1 cellular context compared by ENCODE assay signal in the genomic region with DNA sequence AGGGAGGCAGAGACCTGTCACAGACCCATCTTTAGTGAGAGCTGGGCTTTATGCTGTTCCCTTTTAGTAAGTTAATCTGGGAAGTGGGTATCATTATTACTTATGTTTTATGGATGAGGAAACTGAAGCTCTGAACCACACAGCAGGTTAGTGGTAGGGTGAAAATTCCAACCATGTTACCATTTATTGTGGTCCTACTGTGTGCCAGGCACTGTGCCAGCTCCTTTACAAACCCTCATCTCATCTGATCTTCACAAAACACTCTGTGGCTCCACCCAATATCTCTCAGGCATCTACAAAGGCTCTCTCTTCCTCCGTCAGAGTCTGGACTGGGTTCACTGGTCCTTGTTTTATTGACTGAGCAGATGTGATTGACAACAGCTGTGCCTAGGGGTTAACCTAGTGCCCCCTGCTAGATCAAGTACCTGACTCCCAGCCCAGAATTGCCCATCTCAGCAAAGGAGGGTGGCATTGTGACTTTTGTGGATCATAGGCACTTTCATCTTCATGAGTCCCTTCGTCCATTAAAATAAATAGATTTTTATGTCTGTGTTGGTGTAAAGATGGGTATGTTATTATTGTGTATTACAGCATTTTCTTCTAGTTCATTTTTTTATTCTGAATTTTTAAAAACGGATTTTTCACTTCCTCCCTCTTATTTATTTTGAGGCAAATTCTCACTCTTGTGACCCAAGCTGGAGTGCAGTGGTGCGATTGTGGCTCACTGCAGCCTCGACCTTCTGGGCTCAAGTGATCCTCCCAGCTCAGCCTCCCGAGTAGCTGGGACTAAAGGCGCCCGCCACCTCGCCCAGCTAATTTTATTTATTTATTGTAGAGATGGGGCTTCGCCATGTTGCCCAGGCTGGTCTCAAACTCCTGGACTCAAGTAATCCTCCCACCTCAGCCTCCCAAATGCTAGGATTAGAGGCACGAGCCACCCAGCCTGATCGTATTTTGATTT.
TF ChIP-seq lines count a peak whose summit lies in the region.

No MANE protein-coding gene starts in this region.

TF ChIP-seq in GM23338, 12 proteins besides CTCF, POLR2A, EP300 and RAD21:
- TF ChIP-seq, protein P1, sequence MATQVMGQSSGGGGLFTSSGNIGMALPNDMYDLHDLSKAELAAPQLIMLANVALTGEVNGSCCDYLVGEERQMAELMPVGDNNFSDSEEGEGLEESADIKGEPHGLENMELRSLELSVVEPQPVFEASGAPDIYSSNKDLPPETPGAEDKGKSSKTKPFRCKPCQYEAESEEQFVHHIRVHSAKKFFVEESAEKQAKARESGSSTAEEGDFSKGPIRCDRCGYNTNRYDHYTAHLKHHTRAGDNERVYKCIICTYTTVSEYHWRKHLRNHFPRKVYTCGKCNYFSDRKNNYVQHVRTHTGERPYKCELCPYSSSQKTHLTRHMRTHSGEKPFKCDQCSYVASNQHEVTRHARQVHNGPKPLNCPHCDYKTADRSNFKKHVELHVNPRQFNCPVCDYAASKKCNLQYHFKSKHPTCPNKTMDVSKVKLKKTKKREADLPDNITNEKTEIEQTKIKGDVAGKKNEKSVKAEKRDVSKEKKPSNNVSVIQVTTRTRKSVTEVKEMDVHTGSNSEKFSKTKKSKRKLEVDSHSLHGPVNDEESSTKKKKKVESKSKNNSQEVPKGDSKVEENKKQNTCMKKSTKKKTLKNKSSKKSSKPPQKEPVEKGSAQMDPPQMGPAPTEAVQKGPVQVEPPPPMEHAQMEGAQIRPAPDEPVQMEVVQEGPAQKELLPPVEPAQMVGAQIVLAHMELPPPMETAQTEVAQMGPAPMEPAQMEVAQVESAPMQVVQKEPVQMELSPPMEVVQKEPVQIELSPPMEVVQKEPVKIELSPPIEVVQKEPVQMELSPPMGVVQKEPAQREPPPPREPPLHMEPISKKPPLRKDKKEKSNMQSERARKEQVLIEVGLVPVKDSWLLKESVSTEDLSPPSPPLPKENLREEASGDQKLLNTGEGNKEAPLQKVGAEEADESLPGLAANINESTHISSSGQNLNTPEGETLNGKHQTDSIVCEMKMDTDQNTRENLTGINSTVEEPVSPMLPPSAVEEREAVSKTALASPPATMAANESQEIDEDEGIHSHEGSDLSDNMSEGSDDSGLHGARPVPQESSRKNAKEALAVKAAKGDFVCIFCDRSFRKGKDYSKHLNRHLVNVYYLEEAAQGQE (IDR thresholded peaks at IDR 0.05; ENCODE audit: unreplicated experiment) = no peak
